In the genomic region with DNA sequence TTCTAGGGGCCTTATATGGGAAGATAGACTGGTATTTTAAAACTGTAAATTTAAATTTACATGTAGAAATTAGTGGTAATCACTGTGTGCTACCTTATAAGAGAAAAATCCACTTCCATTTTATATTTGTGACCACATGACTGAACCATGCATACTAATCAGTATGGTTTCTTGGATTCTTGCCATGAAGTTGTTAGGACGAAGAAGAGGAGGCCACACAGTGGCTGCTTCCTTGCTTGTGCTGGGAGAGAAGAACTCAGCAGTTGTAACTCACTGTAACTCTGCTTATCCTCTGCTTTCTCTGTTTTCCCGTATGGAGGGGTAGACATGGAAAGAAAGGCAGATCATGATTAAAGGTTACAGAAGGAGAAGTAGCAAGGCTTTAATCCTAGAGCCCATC, we compare ENCODE assay signal across 15 cellular contexts. TPM values are rescaled to one million over a fixed set of nuclear protein-coding genes. Genes with fewer than 3 reads are reported as not detected.
A peak's percentile ranks its signal among the peaks of the same experiment; 100 is the strongest.
DNase-seq lines count a peak whose midpoint lies in the region; ATAC-seq and TF ChIP-seq lines count a peak whose summit lies in the region.
"Had no signal": no experiment of that assay in that cellular context is flagged by ENCODE, and none has a peak within 500 bp of the region (broad histone marks: within the 10 kb centered on the region; RNA-seq: fewer than 3 reads in every experiment).

No MANE protein-coding gene starts in this region.

- H4K20me1 ChIP-seq in IMR-90 (ENCODE audit: insufficient read depth, low read length), result peaks cover 3% of the 10 kb centered on the region; the same call in 1 of the 2 replicates

- H2BK5ac ChIP-seq in IMR-90 (ENCODE audit: low read depth, low read length, poor library complexity, severe bottlenecking), result peak overlapping the region; percentile 63
- no peak overlapping the region for H2BK5ac ChIP-seq in mesendoderm (ENCODE audit: low read length)

- intact Hi-C loops in IMR-90 (cut with micrococcal nuclease), result no loop called here

- H2BK120ac ChIP-seq in IMR-90 (ENCODE audit: low read depth, low read length) (peak overlapping the region; percentile 59; the same call in 1 of the 2 replicates), mesendoderm (ENCODE audit: low read depth, low read length) (no peak overlapping the region)

- no peak overlapping the region for H2AFZ ChIP-seq in IMR-90 (replicated peaks; ENCODE audit: low read length, poor library complexity)

- no peak overlapping the region for H2AK9ac ChIP-seq in IMR-90 (replicated peaks; ENCODE audit: low read depth, low read length, poor library complexity)

- H3K79me1 ChIP-seq in IMR-90 (ENCODE audit: low read depth in 1 of 2, low read length in 2 of 2) (peaks cover 6 to 22% of the 10 kb centered on the region in 2 experiments; a peak in 3 of 4 replicates), mesendoderm (ENCODE audit: low read length) (no peaks in the 10 kb centered on the region)

- H4K8ac ChIP-seq in IMR-90 (ENCODE audit: low read depth in 2 of 2, low read length in 2 of 2) (peak overlapping the region in 1 of 2 experiments; percentile 12; a peak in 2 of 4 replicates), mesendoderm (ENCODE audit: low read depth, low read length) (no peak overlapping the region)

- H4K5ac ChIP-seq in IMR-90 (ENCODE audit: low read depth, low read length) (peak overlapping the region; percentile 65), mesendoderm (ENCODE audit: low read length) (no peak overlapping the region)

- in situ Hi-C loops in IMR-90 (cut with MboI; ENCODE audit: low sequenced_read_pairs), result no loop called here

- no CpG with 5 or more reads among the region's 2 CpGs for WGBS in IMR-90 (ENCODE audit: extremely low coverage in 2 of 2, insufficient read length in 1 of 2), 2 experiments
- WGBS in mesendoderm (ENCODE audit: extremely low coverage, insufficient coverage, low lambda C conversion rate), result no CpG with 5 or more reads among the region's 2 CpGs

- peak overlapping the region; percentile 32; the same call in 1 of the 2 replicates for H3K4me2 ChIP-seq in IMR-90 (ENCODE audit: low read depth, low read length)
- no peak overlapping the region for H3K4me2 ChIP-seq in mesendoderm (ENCODE audit: low read length)

- dilution Hi-C loops in IMR-90 (cut with HindIII; ENCODE audit: low sequenced_read_pairs, unreplicated experiment), result no loop called here

- CTCF ChIA-PET in IMR-90 (lab: Yijun Ruan, JAX), result no interaction called here

- H3K27ac ChIP-seq in IMR-90 (ENCODE audit: insufficient read depth, low read length) (peak overlapping the region; percentile 50; the same call in 1 of the 2 replicates), mesendoderm (ENCODE audit: low read depth, low read length) (peak overlapping the region; percentile 44), Peyer's patch (no peak overlapping the region)
- H3K27ac ChIP-seq: spleen had no signal

- no peak for TF ChIP-seq RAD21 in IMR-90 (IDR thresholded peaks at IDR 0.05; ENCODE audit: low read length)

- H3K4ac ChIP-seq in IMR-90 (ENCODE audit: low read depth, low read length), result peak overlapping the region; percentile 48
- H3K4ac ChIP-seq in mesendoderm (ENCODE audit: low read depth, low read length), result no peak overlapping the region

- BruUV-seq in IMR-90 (replicated peaks; lab: Mats Ljungman, UMichigan), result no TSS peak

- H3K4me1 ChIP-seq in IMR-90 (ENCODE audit: control insufficient read depth, insufficient read depth, low read length) (peaks cover 23% of the 10 kb centered on the region), mesendoderm (ENCODE audit: control insufficient read depth, low read depth, low read length) (peaks cover 3% of the 10 kb centered on the region), Peyer's patch (no peaks in the 10 kb centered on the region)
- H3K4me1 ChIP-seq: spleen had no signal

- no peak overlapping the region; the same call in 1 of the 2 replicates for H4K91ac ChIP-seq in IMR-90 (ENCODE audit: insufficient read depth, low read depth, low read length)

- H2BK15ac ChIP-seq in IMR-90 (ENCODE audit: low read depth, low read length) (no peak overlapping the region), mesendoderm (replicated peaks; ENCODE audit: low read depth) (no peak overlapping the region)

- H3K36me3 ChIP-seq in IMR-90 (ENCODE audit: control insufficient read depth, insufficient read depth, low read length), result peaks cover 6% of the 10 kb centered on the region
- H3K36me3 ChIP-seq in mesendoderm (ENCODE audit: control insufficient read depth, insufficient read depth, low read length), result no peaks in the 10 kb centered on the region
- peaks cover 0 to 42% (median 0%) of the 10 kb centered on the region in 3 donors for H3K36me3 ChIP-seq in Peyer's patch

- H3K9me3 ChIP-seq in IMR-90 (ENCODE audit: control insufficient read depth, insufficient read depth, low read length), result no peaks in the 10 kb centered on the region
- no peaks in the 10 kb centered on the region for H3K9me3 ChIP-seq in Peyer's patch
- H3K9me3 ChIP-seq: HAP-1, spleen had no signal

- peak; percentile 50 for ATAC-seq in IMR-90 (ENCODE audit: low read depth)

- H3K14ac ChIP-seq in IMR-90 (replicated peaks; ENCODE audit: low read depth, low read length), result peak overlapping the region; percentile 38; the same call in 1 of the 2 replicates

- H3K23ac ChIP-seq in IMR-90 (ENCODE audit: low read depth, low read length) (no peak overlapping the region; the same call in none of the 2 replicates), mesendoderm (ENCODE audit: low read length) (no peak overlapping the region)

- no peak for TF ChIP-seq POLR2A in IMR-90 (IDR thresholded peaks at IDR 0.05; ENCODE audit: low read depth, low read length)
- no peak for TF ChIP-seq POLR2A in Peyer's patch (IDR thresholded peaks at IDR 0.05)

- POLR2A ChIA-PET in IMR-90 (lab: Charles Lee; ENCODE audit: unreplicated experiment), result no interaction called here

- TF ChIP-seq CTCF in IMR-90 (conservative IDR thresholded peaks at IDR 0.05; ENCODE audit: low read depth, low read length), result no peak
- no peak for TF ChIP-seq CTCF in Peyer's patch (IDR thresholded peaks at IDR 0.05)

- DNase-seq in DMS 273 (lab: John Stamatoyannopoulos, UW; ENCODE audit: unreplicated experiment), result peak; percentile 77
- peak; percentile 78 for DNase-seq in IMR-90
- peak; percentile 24 for DNase-seq in dermis blood vessel endothelial cell
- peak; percentile 6 for DNase-seq in mesendoderm
- DNase-seq in NCI-H82 (lab: John Stamatoyannopoulos, UW), result no peak
- DNase-seq in NCI-H2107 treated with DMSO at 0.1 percent for 48 hours (lab: John Stamatoyannopoulos, UW; ENCODE audit: unreplicated experiment), result no peak
- no peak for DNase-seq in Peyer's patch
- DNase-seq in stimulated activated CD4-positive, alpha-beta T cell treated with anti-CD3 and anti-CD28 coated beads, Interleukin-1b, Interleukin-23, amount 100 ng/mL, for 48 hours, result no peak
- DNase-seq: activated CD4-positive, alpha-beta T cell treated with anti-CD3 and anti-CD28 coated beads, Interleukin-2, amount 50 U/mL, for 4 hours; activated naive CD4-positive, alpha-beta T cell treated with Interleukin-2 at 50 U/mL for 16 hours; CD4-positive, CD25-positive, alpha-beta regulatory T cell; Karpas-422; NCI-H748 treated with DMSO at 0.1 percent for 48 hours; spleen had no signal

- H3K27me3 ChIP-seq in IMR-90 (ENCODE audit: control insufficient read depth, insufficient read depth, low read length), result no peaks in the 10 kb centered on the region
- H3K27me3 ChIP-seq in mesendoderm (ENCODE audit: insufficient read depth, low read length, poor library complexity), result no peaks in the 10 kb centered on the region
- H3K27me3 ChIP-seq in Peyer's patch, result no peaks in the 10 kb centered on the region
- H3K27me3 ChIP-seq: spleen had no signal

- H3K9ac ChIP-seq in IMR-90 (ENCODE audit: low read depth, low read length), result no peak overlapping the region
- no peak overlapping the region for H3K9ac ChIP-seq in mesendoderm (ENCODE audit: low read length)

- H3K79me2 ChIP-seq in mesendoderm (ENCODE audit: control insufficient read depth, insufficient read depth, low read length), result no peaks in the 10 kb centered on the region

- no peak overlapping the region for H2BK20ac ChIP-seq in IMR-90 (ENCODE audit: low read depth, low read length)

- H3K18ac ChIP-seq in IMR-90 (ENCODE audit: low read depth, low read length), result peak overlapping the region; percentile 79
- H3K18ac ChIP-seq in mesendoderm (ENCODE audit: low read length), result no peak overlapping the region

- no peak overlapping the region for H3K56ac ChIP-seq in IMR-90 (ENCODE audit: extremely low read depth, insufficient read depth, low read length)
- H3K56ac ChIP-seq in mesendoderm (ENCODE audit: low read length), result peak overlapping the region; percentile 10

- H2AK5ac ChIP-seq in IMR-90 (ENCODE audit: low read depth, low read length) (peak overlapping the region; percentile 29; the same call in 1 of the 2 replicates), mesendoderm (ENCODE audit: low read length) (no peak overlapping the region)

- H3K9me1 ChIP-seq in IMR-90 (ENCODE audit: insufficient read depth, low read length), result peaks cover 2% of the 10 kb centered on the region

- H3K4me3 ChIP-seq in IMR-90 (ENCODE audit: insufficient read depth, low read depth, low read length) (no peak overlapping the region), mesendoderm (ENCODE audit: low read length) (no peak overlapping the region), Peyer's patch (no peak overlapping the region)
- H3K4me3 ChIP-seq: HAP-1, spleen had no signal

TF ChIP-seq in IMR-90, 13 proteins besides CTCF, POLR2A, EP300 and RAD21:
- TF ChIP-seq MXI1 (IDR thresholded peaks at IDR 0.05; ENCODE audit: borderline replicate concordance, low read depth, low read length), result no peak
- TF ChIP-seq, protein P1, sequence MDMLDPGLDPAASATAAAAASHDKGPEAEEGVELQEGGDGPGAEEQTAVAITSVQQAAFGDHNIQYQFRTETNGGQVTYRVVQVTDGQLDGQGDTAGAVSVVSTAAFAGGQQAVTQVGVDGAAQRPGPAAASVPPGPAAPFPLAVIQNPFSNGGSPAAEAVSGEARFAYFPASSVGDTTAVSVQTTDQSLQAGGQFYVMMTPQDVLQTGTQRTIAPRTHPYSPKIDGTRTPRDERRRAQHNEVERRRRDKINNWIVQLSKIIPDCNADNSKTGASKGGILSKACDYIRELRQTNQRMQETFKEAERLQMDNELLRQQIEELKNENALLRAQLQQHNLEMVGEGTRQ (IDR thresholded peaks at IDR 0.05; ENCODE audit: low read depth, low read length), result peak; percentile 9; the same call in 1 of the 2 replicates

RNA-seq across cellular contexts. Expression of a gene that starts 32.3 kb away (rescaled TPM):
- 49.5 and 51.7 TPM in 2 replicates for total RNA-seq in IMR-90 (2012; rRNA removed)
- 33.2 and 43.6 TPM in 2 replicates for polyA plus RNA-seq in IMR-90 (2012; rRNA removed)
- 6.7 and 14.4 TPM in 2 replicates for polyA plus RNA-seq in IMR-90 (2012; cell fraction: cytosol; rRNA removed)
- polyA plus RNA-seq in IMR-90 (2012; cell fraction: nucleus; rRNA removed; ENCODE audit: low replicate concordance), result 17.5 and 125 TPM in 2 replicates
- total RNA-seq in dermis blood vessel endothelial cell, result 55.0 and 85.9 TPM in 2 replicates
- polyA plus RNA-seq in mesendoderm (2013, experiment 1 of 2), result 27.9 TPM
- 28.1 TPM for polyA plus RNA-seq in mesendoderm (2013, experiment 2 of 2)
- 100 to 1,000 TPM in 2 of 4 donors, 10 to 100 TPM in 2; 68.5 to 125 (median 100) TPM for total RNA-seq in Peyer's patch

Comparison
In these comparisons a context has a peak if more than half of its experiments do, and no peak if none do; other contexts are left out.
1. DNase-seq: peak in DMS 273 (single experiment), IMR-90 (single experiment), dermis blood vessel endothelial cell (single experiment) and mesendoderm (single experiment); none in NCI-H82 (single experiment), NCI-H2107 treated with DMSO at 0.1 percent for 48 hours (single experiment), Peyer's patch (0 of 3) and stimulated activated CD4-positive, alpha-beta T cell treated with anti-CD3 and anti-CD28 coated beads, Interleukin-1b, Interleukin-23, amount 100 ng/mL, for 48 hours (single experiment).
2. H3K27ac ChIP-seq: peak in IMR-90 (single experiment) and mesendoderm (single experiment); none in Peyer's patch (0 of 4).